Comparison of ENCODE assay signal across 10 cellular contexts in genomic region chr2:240840435-240841060, GRCh38. TPM values are rescaled to one million over a fixed set of nuclear protein-coding genes. Genes with fewer than 3 reads are reported as not detected.
A peak's percentile ranks its signal among the peaks of the same experiment; 100 is the strongest.
DNase-seq lines count a peak whose midpoint lies in the region; ATAC-seq, FAIRE-seq and TF ChIP-seq lines count a peak whose summit lies in the region.
"Had no signal": no experiment of that assay in that cellular context is flagged by ENCODE, and none has a peak within 500 bp of the region (broad histone marks: within the 10 kb centered on the region; RNA-seq: fewer than 3 reads in every experiment).

No MANE protein-coding gene starts in this region.

- H3K27ac ChIP-seq in hepatocyte (no peak overlapping the region), small intestine (ENCODE audit: low read depth in 1 of 2, low read length in 1 of 2) (no peak overlapping the region)

- peaks cover 3% of the 10 kb centered on the region for H3K27me3 Mint-ChIP-seq in activated naive CD8-positive, alpha-beta T cell treated with anti-CD3 and anti-CD28 coated beads, Interleukin-2, amount 10 ng/mL, durations not matched to agents 7 days and 5 days
- peaks cover 7% of the 10 kb centered on the region for H3K27me3 Mint-ChIP-seq in activated naive CD8-positive, alpha-beta T cell treated with anti-CD3 and anti-CD28 coated beads for 36 hours

- TF ChIP-seq CTCF in hepatocyte (IDR thresholded peaks at IDR 0.05; ENCODE audit: poor library complexity) = peak; percentile 69

- H3K4me3 Mint-ChIP-seq in activated naive CD8-positive, alpha-beta T cell treated with anti-CD3 and anti-CD28 coated beads, Interleukin-2, amount 10 ng/mL, durations not matched to agents 7 days and 5 days = no peak overlapping the region
- H3K4me3 Mint-ChIP-seq in activated naive CD8-positive, alpha-beta T cell treated with anti-CD3 and anti-CD28 coated beads for 36 hours = no peak overlapping the region

- peak; percentile 45 for ATAC-seq in activated naive CD8-positive, alpha-beta T cell treated with anti-CD3 and anti-CD28 coated beads, Interleukin-2, amount 10 ng/mL, durations not matched to agents 7 days and 5 days (ENCODE audit: low read depth)
- no peak for ATAC-seq in GM18907 (IDR thresholded peaks at IDR 0.05; ENCODE audit: unreplicated experiment)

- H3K4me3 ChIP-seq in hepatocyte = no peak overlapping the region
- no peak overlapping the region for H3K4me3 ChIP-seq in small intestine (ENCODE audit: low read depth in 1 of 2, low read length in 2 of 2)

- no peaks in the 10 kb centered on the region for H3K4me1 Mint-ChIP-seq in activated naive CD8-positive, alpha-beta T cell treated with anti-CD3 and anti-CD28 coated beads, Interleukin-2, amount 10 ng/mL, durations not matched to agents 7 days and 5 days
- no peaks in the 10 kb centered on the region for H3K4me1 Mint-ChIP-seq in activated naive CD8-positive, alpha-beta T cell treated with anti-CD3 and anti-CD28 coated beads for 36 hours

- H3K9me2 ChIP-seq in hepatocyte (replicated peaks; ENCODE audit: insufficient read depth) = no peaks in the 10 kb centered on the region

- H3K4me2 ChIP-seq in hepatocyte = no peak overlapping the region

- peaks cover 15% of the 10 kb centered on the region for H3K27me3 ChIP-seq in hepatocyte
- H3K27me3 ChIP-seq in small intestine (ENCODE audit: control insufficient read depth in 2 of 2, insufficient read depth in 2 of 2, low read length in 2 of 2) = no peaks in the 10 kb centered on the region

- 52% methylated on average over 8 of the region's 9 CpGs for WGBS in hepatocyte (ENCODE audit: low lambda C conversion rate, missing lambda C conversion rate)
- 37 to 43% (median 40%) methylated on average over 9 of the region's 9 CpGs for WGBS in small intestine, 3 donors

- POLR2A ChIA-PET in activated naive CD8-positive, alpha-beta T cell treated with anti-CD3 and anti-CD28 coated beads, Interleukin-2, amount 10 ng/mL, durations not matched to agents 7 days and 5 days (lab: Charles Lee) = no interaction called here

- no peaks in the 10 kb centered on the region for H3K79me2 ChIP-seq in hepatocyte

- no peaks in the 10 kb centered on the region for H4K20me1 ChIP-seq in hepatocyte (ENCODE audit: insufficient read depth, poor library complexity, severe bottlenecking)

- H3K9me3 ChIP-seq in hepatocyte (ENCODE audit: low read depth) = no peaks in the 10 kb centered on the region
- H3K9me3 ChIP-seq in small intestine (ENCODE audit: control insufficient read depth, low read depth) = no peaks in the 10 kb centered on the region

- no peak for FAIRE-seq in small intestine (lab: Jason Lieb, UNC)
- FAIRE-seq: endometrium had no signal

- H3K36me3 ChIP-seq in hepatocyte (replicated peaks; ENCODE audit: insufficient read depth, low read depth) (no peaks in the 10 kb centered on the region), small intestine (ENCODE audit: control insufficient read depth in 2 of 2, insufficient read depth in 2 of 2, low read length in 2 of 2) (no peaks in the 10 kb centered on the region)

- no peak overlapping the region for H2AFZ ChIP-seq in hepatocyte

- H3K4me1 ChIP-seq in hepatocyte (ENCODE audit: insufficient read depth) (no peaks in the 10 kb centered on the region), small intestine (ENCODE audit: control insufficient read depth in 2 of 2, insufficient read depth in 1 of 2, low read depth in 1 of 2, low read length in 1 of 2) (no peaks in the 10 kb centered on the region)

- H3K9me3 Mint-ChIP-seq in activated naive CD8-positive, alpha-beta T cell treated with anti-CD3 and anti-CD28 coated beads, Interleukin-2, amount 10 ng/mL, durations not matched to agents 7 days and 5 days = peaks cover 4% of the 10 kb centered on the region
- H3K9me3 Mint-ChIP-seq in activated naive CD8-positive, alpha-beta T cell treated with anti-CD3 and anti-CD28 coated beads for 36 hours = peaks cover 2% of the 10 kb centered on the region

- no peaks in the 10 kb centered on the region for H3K36me3 Mint-ChIP-seq in activated naive CD8-positive, alpha-beta T cell treated with anti-CD3 and anti-CD28 coated beads, Interleukin-2, amount 10 ng/mL, durations not matched to agents 7 days and 5 days
- no peaks in the 10 kb centered on the region for H3K36me3 Mint-ChIP-seq in activated naive CD8-positive, alpha-beta T cell treated with anti-CD3 and anti-CD28 coated beads for 36 hours

- peak; percentile 32 for DNase-seq in activated naive CD8-positive, alpha-beta T cell treated with anti-CD3 and anti-CD28 coated beads, Interleukin-2, amount 10 ng/mL, durations not matched to agents 7 days and 5 days
- DNase-seq in activated naive CD8-positive, alpha-beta T cell treated with anti-CD3 and anti-CD28 coated beads for 36 hours = no peak
- DNase-seq in NCI-H1694 treated with DMSO at 0.1 percent for 48 hours (lab: John Stamatoyannopoulos, UW) = peak; percentile 23
- peak; percentile 45 for DNase-seq in amniotic epithelial cell (ENCODE audit: low read depth)
- peak; percentile 88 for DNase-seq in hepatocyte (ENCODE audit: low spot score)
- peak; percentile 59 for DNase-seq in small intestine
- DNase-seq in cerebellar nuclear complex (lab: John Stamatoyannopoulos, UW) = no peak

- H3K27ac Mint-ChIP-seq in activated naive CD8-positive, alpha-beta T cell treated with anti-CD3 and anti-CD28 coated beads, Interleukin-2, amount 10 ng/mL, durations not matched to agents 7 days and 5 days = no peak overlapping the region
- H3K27ac Mint-ChIP-seq in activated naive CD8-positive, alpha-beta T cell treated with anti-CD3 and anti-CD28 coated beads for 36 hours = no peak overlapping the region

RNA-seq across cellular contexts. Expression of gene KIF1A, which starts 20.5 kb away (rescaled TPM):
- total RNA-seq in activated naive CD8-positive, alpha-beta T cell treated with anti-CD3 and anti-CD28 coated beads, Interleukin-2, amount 10 ng/mL, durations not matched to agents 7 days and 5 days = 1 to 10 TPM; 2.0 to 2.3 TPM
- 1 to 10 TPM; 7.7 to 8.2 TPM for total RNA-seq in activated naive CD8-positive, alpha-beta T cell treated with anti-CD3 and anti-CD28 coated beads for 36 hours
- 16.5 and 28.2 TPM in 2 replicates for total RNA-seq in hepatocyte
- polyA plus RNA-seq in hepatocyte (16.1 and 19.9 TPM in 2 replicates), small intestine (1 to 10 TPM in 1 of 3 donors, under 1 TPM in 2; 0.27 to 7.7 (median 0.45) TPM)

RNA-seq across cellular contexts. Expression of gene AGXT, which starts 28.1 kb away (rescaled TPM):
- total RNA-seq in activated naive CD8-positive, alpha-beta T cell treated with anti-CD3 and anti-CD28 coated beads, Interleukin-2, amount 10 ng/mL, durations not matched to agents 7 days and 5 days = not detected
- total RNA-seq in activated naive CD8-positive, alpha-beta T cell treated with anti-CD3 and anti-CD28 coated beads for 36 hours = not detected
- total RNA-seq in hepatocyte = 69.6 and 90.8 TPM in 2 replicates
- 157 and 169 TPM in 2 replicates for polyA plus RNA-seq in hepatocyte
- 1 to 10 TPM in 1 of 3 donors, under 1 TPM in 2; 0.27 to 1.8 (median 0.84) TPM for polyA plus RNA-seq in small intestine
- total RNA-seq: urinary bladder had no signal

RNA-seq across cellular contexts. Expression of gene MAB21L4, which starts 55.4 kb away (rescaled TPM):
- not detected for total RNA-seq in activated naive CD8-positive, alpha-beta T cell treated with anti-CD3 and anti-CD28 coated beads, Interleukin-2, amount 10 ng/mL, durations not matched to agents 7 days and 5 days
- not detected for total RNA-seq in activated naive CD8-positive, alpha-beta T cell treated with anti-CD3 and anti-CD28 coated beads for 36 hours
- 13.5 and 34.5 TPM in 2 replicates for total RNA-seq in hepatocyte
- polyA plus RNA-seq in hepatocyte (11.5 and 13.1 TPM in 2 replicates), small intestine (10 to 100 TPM in 1 of 3 donors, 1 to 10 TPM in 2; 3.8 to 29.3 (median 4.0) TPM)

Comparison
In these comparisons a context has a peak if more than half of its experiments do, and no peak if none do; other contexts are left out.
1. DNase-seq: peak in activated naive CD8-positive, alpha-beta T cell treated with anti-CD3 and anti-CD28 coated beads, Interleukin-2, amount 10 ng/mL, durations not matched to agents 7 days and 5 days (single experiment), NCI-H1694 treated with DMSO at 0.1 percent for 48 hours (single experiment), amniotic epithelial cell (single experiment), hepatocyte (single experiment) and small intestine (single experiment); none in activated naive CD8-positive, alpha-beta T cell treated with anti-CD3 and anti-CD28 coated beads for 36 hours (single experiment) and cerebellar nuclear complex (0 of 2).
2. RNA of gene AGXT, which starts 28.1 kb away (total RNA-seq): 69.6 to 90.8 TPM in hepatocyte; not detected in activated naive CD8-positive, alpha-beta T cell treated with anti-CD3 and anti-CD28 coated beads, Interleukin-2, amount 10 ng/mL, durations not matched to agents 7 days and 5 days and not detected in activated naive CD8-positive, alpha-beta T cell treated with anti-CD3 and anti-CD28 coated beads for 36 hours; every median in the first group is over 10 times any median in the second.
3. RNA of gene MAB21L4, which starts 55.4 kb away (total RNA-seq): 13.5 to 34.5 TPM in hepatocyte; not detected in activated naive CD8-positive, alpha-beta T cell treated with anti-CD3 and anti-CD28 coated beads, Interleukin-2, amount 10 ng/mL, durations not matched to agents 7 days and 5 days and not detected in activated naive CD8-positive, alpha-beta T cell treated with anti-CD3 and anti-CD28 coated beads for 36 hours; every median in the first group is over 10 times any median in the second.